In the genomic region with DNA sequence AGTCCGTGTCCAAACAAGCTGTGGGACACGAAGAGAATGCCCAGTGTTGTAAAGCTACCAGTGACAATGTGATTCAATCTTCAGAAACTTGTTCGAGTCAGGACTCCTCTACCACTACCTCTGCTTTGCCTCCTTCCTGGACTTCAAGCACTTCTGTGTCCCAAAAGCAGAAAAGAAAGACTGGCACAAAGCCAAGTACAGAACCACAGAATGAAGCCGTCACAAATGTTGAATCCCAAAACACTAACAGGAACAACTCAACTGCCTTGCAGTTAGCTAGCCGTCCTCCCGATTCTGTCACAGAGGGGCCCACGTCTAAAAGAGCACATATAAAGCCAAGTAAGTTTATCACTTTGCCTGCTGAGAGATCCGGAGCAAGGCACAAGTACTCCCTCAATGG, we compare ENCODE assay signal across 14 cellular contexts.
DNase-seq lines count a peak whose midpoint lies in the region; ATAC-seq, FAIRE-seq and TF ChIP-seq lines count a peak whose summit lies in the region.
"Had no signal": no experiment of that assay in that cellular context is flagged by ENCODE, and none has a peak within 500 bp of the region (broad histone marks: within the 10 kb centered on the region; RNA-seq: fewer than 3 reads in every experiment).

No MANE protein-coding gene starts in this region.

- H3K36me3 ChIP-seq in Karpas-422 (ENCODE audit: insufficient read depth, low read length) (no peaks in the 10 kb centered on the region), SJCRH30 (no peaks in the 10 kb centered on the region), H1 (ENCODE audit: control insufficient read depth in 2 of 4, insufficient read depth in 4 of 4, low read length in 3 of 4) (no peaks in the 10 kb centered on the region)
- H3K36me3 ChIP-seq: BLaER1 treated with 17β-estradiol and CSF1 and Interleukin-3, amounts not matched to agents 10 nM and 100 nM; HAP-1 had no signal

- H2BK5ac ChIP-seq in H1 (ENCODE audit: low read depth, low read length), result no peak overlapping the region

- H3K4me3 Mint-ChIP-seq in nephron progenitor cell (no peak overlapping the region), Calu3 (ENCODE audit: low read depth, unreplicated experiment) (no peak overlapping the region)
- H3K4me3 Mint-ChIP-seq: B cell; CD8-positive, alpha-beta T cell had no signal

- H3K4me3 ChIP-seq in Karpas-422 (ENCODE audit: low read length) (no peak overlapping the region), SJCRH30 (no peak overlapping the region), H1 (ENCODE audit: extremely low read depth in 1 of 4, insufficient read depth in 2 of 4, low read depth in 3 of 4, low read length in 4 of 4) (no peak overlapping the region)
- H3K4me3 ChIP-seq: BLaER1 treated with 17β-estradiol and CSF1 and Interleukin-3, amounts not matched to agents 10 nM and 100 nM; HAP-1 had no signal

- H3K4me1 Mint-ChIP-seq in nephron progenitor cell, result no peaks in the 10 kb centered on the region
- H3K4me1 Mint-ChIP-seq in Calu3 (ENCODE audit: low read depth, unreplicated experiment), result no peaks in the 10 kb centered on the region
- H3K4me1 Mint-ChIP-seq: B cell had no signal

- H3K9me3 ChIP-seq in Karpas-422 (ENCODE audit: low read length) (no peaks in the 10 kb centered on the region), SJCRH30 (replicated peaks) (no peaks in the 10 kb centered on the region), H1 (ENCODE audit: insufficient read depth in 2 of 2, low read depth in 1 of 2, low read length in 1 of 2) (no peaks in the 10 kb centered on the region)
- H3K9me3 ChIP-seq: BLaER1 treated with 17β-estradiol and CSF1 and Interleukin-3, amounts not matched to agents 10 nM and 100 nM; HAP-1 had no signal

- H3K27ac ChIP-seq in Karpas-422 (ENCODE audit: low read length) (no peak overlapping the region), SJCRH30 (no peak overlapping the region), H1 (ENCODE audit: low read depth, low read length) (no peak overlapping the region)
- H3K27ac ChIP-seq: BLaER1 treated with 17β-estradiol and CSF1 and Interleukin-3, amounts not matched to agents 10 nM and 100 nM had no signal

- H3K9me3 Mint-ChIP-seq in nephron progenitor cell (no peaks in the 10 kb centered on the region), Calu3 (ENCODE audit: low read depth, unreplicated experiment) (peaks cover 2% of the 10 kb centered on the region)
- H3K9me3 Mint-ChIP-seq: CD8-positive, alpha-beta T cell had no signal

- H2BK12ac ChIP-seq in H1 (ENCODE audit: low read depth, low read length), result no peak overlapping the region

- no peaks in the 10 kb centered on the region for H3K23me2 ChIP-seq in H1 (ENCODE audit: low read depth, low read length)

- H3K18ac ChIP-seq in H1 (ENCODE audit: extremely low read depth, low read length), result no peak overlapping the region

- H2AFZ ChIP-seq in Karpas-422 (ENCODE audit: low read length) (peak overlapping the region; percentile 8; the same call in 1 of the 2 replicates), H1 (ENCODE audit: low read length) (peak overlapping the region; percentile 68; the same call in 1 of the 2 replicates)

- no peak overlapping the region for H2BK20ac ChIP-seq in H1 (ENCODE audit: low read length)

- no peak overlapping the region for H4K5ac ChIP-seq in H1 (ENCODE audit: insufficient read length, low read depth, low read length)

- no peak overlapping the region for H3K14ac ChIP-seq in H1 (ENCODE audit: insufficient read length)

- CTCF ChIA-PET in H1 (lab: Charles Lee; ENCODE audit: partially characterized antibody), result no interaction called here
- CTCF ChIA-PET in Calu3 (lab: Charles Lee), result no interaction called here

- BruUV-seq in Calu3 (replicated peaks; lab: Mats Ljungman, UMichigan), result no TSS peak

- H3K4me1 ChIP-seq in Karpas-422 (ENCODE audit: low read length) (no peaks in the 10 kb centered on the region), SJCRH30 (no peaks in the 10 kb centered on the region), H1 (replicated peaks in 1 of 4; ENCODE audit: control insufficient read depth in 3 of 4, insufficient read depth in 4 of 4, low read length in 3 of 4) (no peaks in the 10 kb centered on the region)
- H3K4me1 ChIP-seq: BLaER1 treated with 17β-estradiol and CSF1 and Interleukin-3, amounts not matched to agents 10 nM and 100 nM; HAP-1 had no signal

- H3K79me2 ChIP-seq in Karpas-422 (ENCODE audit: low read length) (no peaks in the 10 kb centered on the region), H1 (ENCODE audit: control insufficient read depth in 1 of 2, insufficient read depth in 2 of 2, low read length in 2 of 2) (no peaks in the 10 kb centered on the region)

- no peak for TF ChIP-seq EP300 in H1 (IDR thresholded peaks at IDR 0.05; ENCODE audit: borderline replicate concordance in 1 of 2, low read depth in 2 of 2, low read length in 2 of 2)

- H3K36me3 Mint-ChIP-seq in nephron progenitor cell (ENCODE audit: low read depth), result no peaks in the 10 kb centered on the region
- no peaks in the 10 kb centered on the region for H3K36me3 Mint-ChIP-seq in Calu3 (ENCODE audit: insufficient read depth, unreplicated experiment)
- H3K36me3 Mint-ChIP-seq: CD8-positive, alpha-beta T cell had no signal

- H4K91ac ChIP-seq in H1 (replicated peaks; ENCODE audit: insufficient read length, low read length), result no peak overlapping the region

- H3K56ac ChIP-seq in H1 (replicated peaks; ENCODE audit: insufficient read length, low read depth, low read length), result no peak overlapping the region

- no peak for TF ChIP-seq RAD21 in H1 (IDR thresholded peaks at IDR 0.05 in 1 of 2, conservative IDR thresholded peaks at IDR 0.05 in 1 of 2; ENCODE audit: low read depth in 2 of 2, low read length in 2 of 2)

- TF ChIP-seq POLR2A in H1 (IDR thresholded peaks at IDR 0.05; ENCODE audit: control extremely low read depth in 1 of 2, low read depth in 2 of 2, low read length in 2 of 2), result no peak

- intact Hi-C loops in Calu3 (cut with micrococcal nuclease; ENCODE audit: unreplicated experiment), result no loop called here

- H4K20me1 ChIP-seq in Karpas-422 (ENCODE audit: insufficient read depth, low read depth, low read length) (no peaks in the 10 kb centered on the region), H1 (replicated peaks in 1 of 2; ENCODE audit: control insufficient read depth in 1 of 2, insufficient read depth in 2 of 2, low read length in 2 of 2) (no peaks in the 10 kb centered on the region)
- H4K20me1 ChIP-seq: BLaER1 treated with 17β-estradiol and CSF1 and Interleukin-3, amounts not matched to agents 10 nM and 100 nM had no signal

- H2AK5ac ChIP-seq in H1 (ENCODE audit: low read depth, low read length), result no peak overlapping the region

- no peaks in the 10 kb centered on the region for H3K27me3 Mint-ChIP-seq in nephron progenitor cell (ENCODE audit: low read depth, poor library complexity)
- no peaks in the 10 kb centered on the region for H3K27me3 Mint-ChIP-seq in Calu3 (ENCODE audit: unreplicated experiment)
- H3K27me3 Mint-ChIP-seq: B cell had no signal

- POLR2A ChIA-PET in H1 (lab: Charles Lee; ENCODE audit: partially characterized antibody), result no interaction called here

- no peak overlapping the region for H2BK15ac ChIP-seq in H1 (ENCODE audit: low read length)

- H3K27me3 ChIP-seq in Karpas-422 (ENCODE audit: low read length), result no peaks in the 10 kb centered on the region
- H3K27me3 ChIP-seq in SJCRH30, result no peaks in the 10 kb centered on the region
- no peaks in the 10 kb centered on the region for H3K27me3 ChIP-seq in H1 (replicated peaks in 1 of 4; ENCODE audit: control insufficient read depth in 3 of 4, extremely low read depth in 1 of 4, insufficient read depth in 3 of 4, low read length in 3 of 4)
- H3K27me3 ChIP-seq: BLaER1 treated with 17β-estradiol and CSF1 and Interleukin-3, amounts not matched to agents 10 nM and 100 nM had no signal

- H3K79me1 ChIP-seq in H1 (ENCODE audit: low read depth, low read length), result no peaks in the 10 kb centered on the region

- H3K9ac ChIP-seq in Karpas-422 (ENCODE audit: low read length) (no peak overlapping the region), H1 (replicated peaks in 1 of 4; ENCODE audit: extremely low read depth in 1 of 4, low read depth in 3 of 4, low read length in 3 of 4) (no peak overlapping the region)
- H3K9ac ChIP-seq: BLaER1 treated with 17β-estradiol and CSF1 and Interleukin-3, amounts not matched to agents 10 nM and 100 nM had no signal

- FAIRE-seq in H1 (lab: Jason Lieb, UNC), result peak; percentile 7
- FAIRE-seq: G401.6, GM12891 had no signal

- H3K4ac ChIP-seq in H1 (replicated peaks; ENCODE audit: insufficient read length, low read depth, low read length), result no peak overlapping the region

- 94% methylated on average over 8 of the region's 8 CpGs; no CpG with 5 or more reads in 1 of the 2 experiments for WGBS in H1 (ENCODE audit: extremely low coverage in 1 of 2, insufficient coverage in 1 of 2, insufficient read length in 1 of 2, insufficient replicate concordance in 2 of 2, low coverage in 1 of 2, low lambda C conversion rate in 2 of 2, missing lambda C conversion rate in 1 of 2), 2 experiments

- H3K9me2 ChIP-seq in Karpas-422 (replicated peaks; ENCODE audit: insufficient read depth, low read length), result no peaks in the 10 kb centered on the region

- H3K27ac Mint-ChIP-seq in nephron progenitor cell, result peak overlapping the region; percentile 1
- no peak overlapping the region for H3K27ac Mint-ChIP-seq in Calu3 (ENCODE audit: unreplicated experiment)
- H3K27ac Mint-ChIP-seq: B cell; CD8-positive, alpha-beta T cell had no signal

- DNase-seq in Karpas-422 (no peak), SJCRH30 (peak; percentile 2 to 14), H1 (ENCODE audit: low read depth in 1 of 2, low spot score in 2 of 2) (no peak), nephron progenitor cell (no peak), hepatic stellate cell (ENCODE audit: low spot score) (no peak), Calu3 (no peak), cerebellar cortex (ENCODE audit: low spot score) (no peak)
- DNase-seq: CD8-positive, alpha-beta T cell had no signal

- no peak overlapping the region for H3K23ac ChIP-seq in H1 (ENCODE audit: insufficient read length)

- no peak for ATAC-seq in HG02852 (IDR thresholded peaks at IDR 0.05; ENCODE audit: unreplicated experiment)
- ATAC-seq: CD8-positive, alpha-beta T cell had no signal

- no peak overlapping the region for H4K8ac ChIP-seq in H1 (ENCODE audit: extremely low read depth, insufficient read depth, low read length)

- TF ChIP-seq CTCF in H1 (IDR thresholded peaks at IDR 0.05; ENCODE audit: control extremely low read depth in 1 of 3, insufficient read depth in 1 of 3, low read depth in 1 of 3, low read length in 3 of 3) (no peak), nephron progenitor cell (IDR thresholded peaks at IDR 0.05) (no peak), Calu3 (IDR thresholded peaks at IDR 0.05; ENCODE audit: unreplicated experiment) (no peak)

- H3K4me2 ChIP-seq in Karpas-422 (ENCODE audit: low read depth, low read length, poor library complexity, severe bottlenecking) (no peak overlapping the region), H1 (ENCODE audit: insufficient read depth in 1 of 2, low read depth in 2 of 2, low read length in 2 of 2) (no peak overlapping the region)
- H3K4me2 ChIP-seq: BLaER1 treated with 17β-estradiol and CSF1 and Interleukin-3, amounts not matched to agents 10 nM and 100 nM had no signal

- H2BK120ac ChIP-seq in H1 (replicated peaks; ENCODE audit: low read depth, low read length), result no peak overlapping the region

TF ChIP-seq in H1, 55 proteins besides CTCF, POLR2A, EP300 and RAD21 (continues in another document):
- TF ChIP-seq POU5F1 (IDR thresholded peaks at IDR 0.05; ENCODE audit: low read depth, low read length) (no peak), KDM4A (IDR thresholded peaks at IDR 0.05; ENCODE audit: low read depth, low read length, severe bottlenecking) (no peak)

Comparison
In these comparisons a context has a peak if more than half of its experiments do, and no peak if none do; other contexts are left out.
1. DNase-seq: peak in SJCRH30 (2 of 2); none in Karpas-422 (single experiment), H1 (0 of 2), nephron progenitor cell (single experiment), hepatic stellate cell (single experiment), Calu3 (single experiment) and cerebellar cortex (single experiment).